Comparison of ENCODE assay signal across 1 cellular context in genomic region chr13:106098778-106099177, GRCh38.
TF ChIP-seq lines count a peak whose summit lies in the region.

No MANE protein-coding gene starts in this region.

TF ChIP-seq in H1, 55 proteins besides CTCF, POLR2A, EP300 and RAD21:
- TF ChIP-seq KDM1A (IDR thresholded peaks at IDR 0.05; ENCODE audit: borderline replicate concordance, low read length): no peak
- TF ChIP-seq TEAD4 (IDR thresholded peaks at IDR 0.05; ENCODE audit: low read depth, low read length): peak; percentile 56
